11 cellular contexts compared by ENCODE assay signal in the genomic region with DNA sequence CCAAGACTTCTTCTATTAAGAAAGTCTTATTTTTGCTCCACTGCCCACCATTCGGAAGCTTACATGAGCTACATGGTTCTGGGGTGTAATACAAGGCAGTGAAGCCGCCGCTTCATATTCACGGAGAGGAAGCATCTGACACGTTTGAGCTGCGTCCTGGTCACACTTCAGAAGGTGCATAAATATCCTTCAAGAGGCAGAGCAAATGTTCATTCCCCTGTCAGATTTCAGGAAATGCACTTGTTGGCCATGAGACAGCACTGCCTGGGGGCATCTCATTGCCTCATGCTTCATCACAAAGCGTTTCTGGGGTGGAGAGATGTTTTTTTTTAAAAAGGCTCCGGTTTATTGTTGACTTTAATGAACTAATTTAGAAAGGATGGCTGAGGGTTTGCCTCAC.
A peak's percentile ranks its signal among the peaks of the same experiment; 100 is the strongest.
DNase-seq lines count a peak whose midpoint lies in the region; ATAC-seq, FAIRE-seq and TF ChIP-seq lines count a peak whose summit lies in the region.
"Had no signal": no experiment of that assay in that cellular context is flagged by ENCODE, and none has a peak within 500 bp of the region (broad histone marks: within the 10 kb centered on the region; RNA-seq: fewer than 3 reads in every experiment).

No MANE protein-coding gene starts in this region.

- H3K4me3 ChIP-seq in keratinocyte (ENCODE audit: control insufficient read depth in 2 of 3, extremely low read depth in 1 of 3, insufficient read depth in 2 of 3, low read depth in 1 of 3, low read length in 3 of 3) = no peak overlapping the region

- H3K9ac ChIP-seq in keratinocyte (ENCODE audit: control insufficient read depth, extremely low read depth, insufficient read depth, low read length) = no peak overlapping the region

- no peaks in the 10 kb centered on the region for H3K9me3 ChIP-seq in keratinocyte (ENCODE audit: control insufficient read depth, low read depth, low read length)

- dilution Hi-C loops in keratinocyte (cut with MboI; ENCODE audit: extremely low pct_ligation_motif_present, low sequenced_read_pairs) = no loop called here

- no peaks in the 10 kb centered on the region for H3K79me2 ChIP-seq in keratinocyte (ENCODE audit: control insufficient read depth, insufficient read depth, low read length)

- H4K20me1 ChIP-seq in keratinocyte (ENCODE audit: control insufficient read depth, extremely low read depth, insufficient read depth, low read length) = no peaks in the 10 kb centered on the region

- H3K4me1 ChIP-seq in keratinocyte (ENCODE audit: control insufficient read depth, extremely low read depth, insufficient read depth, low read length) = peaks cover 7% of the 10 kb centered on the region

- H2AFZ ChIP-seq in keratinocyte (ENCODE audit: control insufficient read depth, low read length) = no peak overlapping the region

- peak; percentile 96 for FAIRE-seq in keratinocyte (lab: Jason Lieb, UNC)

- no peak for TF ChIP-seq CTCF in keratinocyte (optimal IDR thresholded peaks at IDR 0.05 in 1 of 3, IDR thresholded peaks at IDR 0.05 in 1 of 3, conservative IDR thresholded peaks at IDR 0.05 in 1 of 3; ENCODE audit: extremely low read depth in 1 of 3, insufficient read depth in 2 of 3, low read length in 3 of 3)

- no peaks in the 10 kb centered on the region for H3K36me3 ChIP-seq in keratinocyte (ENCODE audit: control insufficient read depth in 2 of 2, extremely low read depth in 1 of 2, insufficient read depth in 2 of 2, low read length in 2 of 2)

- H3K27ac ChIP-seq in keratinocyte (ENCODE audit: control insufficient read depth, insufficient read depth, low read length) = no peak overlapping the region

- peak overlapping the region; percentile 34 for H3K4me2 ChIP-seq in keratinocyte (ENCODE audit: control insufficient read depth, extremely low read depth, insufficient read depth, low read depth, low read length)

- no peaks in the 10 kb centered on the region for H3K27me3 ChIP-seq in keratinocyte (ENCODE audit: control insufficient read depth, extremely low read depth, insufficient read depth, low read length)

- DNase-seq in ELR (ENCODE audit: low read depth) = peak; percentile 32
- peak; percentile 73 for DNase-seq in NCI-H1436 (lab: John Stamatoyannopoulos, UW)
- peak; percentile 72 for DNase-seq in RPMI7951 (ENCODE audit: low read depth)
- peak; percentile 42 for DNase-seq in keratinocyte (ENCODE audit: low read depth, low spot score)
- no peak for DNase-seq in NCI-H1105 treated with DMSO at 0.1 percent for 48 hours (lab: John Stamatoyannopoulos, UW)
- DNase-seq: activated naive CD4-positive, alpha-beta T cell treated with anti-CD3 and anti-CD28 coated beads for 36 hours; GF-D8; OCI-M1 had no signal

- no peaks in the 10 kb centered on the region for H3K9me1 ChIP-seq in keratinocyte (ENCODE audit: control insufficient read depth, extremely low read depth, insufficient read depth, low read length)

- ATAC-seq in GM21390 (IDR thresholded peaks at IDR 0.05; ENCODE audit: unreplicated experiment) (no peak), GM18907 (IDR thresholded peaks at IDR 0.05; ENCODE audit: unreplicated experiment) (no peak)
- ATAC-seq: activated CD4-positive, CD25-positive, alpha-beta regulatory T cell treated with anti-CD3 and anti-CD28 coated beads, Interleukin-2, amount 50 U/mL, for 24 hours had no signal
